ENCODE assay signal across 2 cellular contexts in genomic region chr1:244005455-244005854, GRCh38.
TF ChIP-seq lines count a peak whose summit lies in the region.

No MANE protein-coding gene starts in this region.

TF ChIP-seq in HepG2, 621 proteins besides CTCF, POLR2A, EP300 and RAD21:
- no peak for TF ChIP-seq ZNF275 (CRISPR knock-in tag; IDR thresholded peaks at IDR 0.05; ENCODE audit: borderline replicate concordance)
- TF ChIP-seq RAD51 (IDR thresholded peaks at IDR 0.05; ENCODE audit: borderline replicate concordance) = peak; percentile 61
- no peak for TF ChIP-seq ZNF121 (CRISPR knock-in tag; IDR thresholded peaks at IDR 0.05)
- no peak for TF ChIP-seq MAFG (CRISPR knock-in tag; IDR thresholded peaks at IDR 0.05)
- TF ChIP-seq REXO4 (CRISPR knock-in tag; IDR thresholded peaks at IDR 0.05; ENCODE audit: borderline replicate concordance) = no peak

TF ChIP-seq in K562, 482 proteins besides CTCF, POLR2A, EP300 and RAD21:
- TF ChIP-seq TFE3 (CRISPR knock-in tag; IDR thresholded peaks at IDR 0.05) (peak; percentile 91), HDAC6 (IDR thresholded peaks at IDR 0.05; ENCODE audit: low read depth, low read length) (no peak), PHB2 (IDR thresholded peaks at IDR 0.05; ENCODE audit: low read depth) (no peak), VEZF1 (CRISPR knock-in tag; IDR thresholded peaks at IDR 0.05) (no peak), DPF2 (IDR thresholded peaks at IDR 0.05) (no peak), BRD9 (IDR thresholded peaks at IDR 0.05; ENCODE audit: low read depth, partially characterized antibody) (no peak), MLLT1 (IDR thresholded peaks at IDR 0.05) (no peak), TCF3 (CRISPR knock-in tag; IDR thresholded peaks at IDR 0.05) (no peak)
